In the genomic region with DNA sequence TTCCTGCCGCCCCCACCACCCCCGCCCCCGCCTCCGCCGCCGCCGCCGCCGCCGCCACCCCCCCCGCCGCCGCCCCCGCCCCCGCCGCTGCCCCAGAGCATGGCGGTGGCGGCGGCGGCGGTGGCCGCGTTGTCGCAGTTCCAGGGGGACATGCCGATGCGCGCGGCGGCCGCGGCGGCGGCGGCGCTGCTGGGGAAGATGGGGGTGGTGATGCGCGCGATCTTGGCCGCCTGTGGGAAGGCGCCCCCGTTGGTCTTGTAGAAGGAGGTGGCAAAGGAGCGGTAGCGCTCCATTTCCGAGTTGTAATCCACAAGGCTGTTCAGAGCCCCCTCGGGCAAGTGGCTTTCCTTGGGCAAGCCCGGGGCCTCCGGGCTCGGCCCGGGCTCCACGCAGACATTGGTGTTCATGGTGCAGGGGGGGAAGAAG, we compare ENCODE assay signal across 8 cellular contexts. TPM values are rescaled to one million over a fixed set of nuclear protein-coding genes. Genes with fewer than 3 reads are reported as not detected.
A peak's percentile ranks its signal among the peaks of the same experiment; 100 is the strongest.
DNase-seq lines count a peak whose midpoint lies in the region; ATAC-seq and TF ChIP-seq lines count a peak whose summit lies in the region.

No MANE protein-coding gene starts in this region.

- H3K9me3 ChIP-seq in ascending aorta (no peaks in the 10 kb centered on the region), iPS DF 6.9 (ENCODE audit: control insufficient read depth, insufficient read depth, low read length) (no peaks in the 10 kb centered on the region), gastrocnemius medialis (no peaks in the 10 kb centered on the region)

- ATAC-seq in GM18520 (IDR thresholded peaks at IDR 0.05; ENCODE audit: unreplicated experiment) (peak; percentile 18), HG02970 (IDR thresholded peaks at IDR 0.05; ENCODE audit: low FRiP score, unreplicated experiment) (peak; percentile 42), gastrocnemius medialis (peak; percentile 11 to 18)

- TF ChIP-seq POLR2A in gastrocnemius medialis (IDR thresholded peaks at IDR 0.05), result no peak

- in situ Hi-C loops in gastrocnemius medialis (cut with MboI; ENCODE audit: low sequenced_read_pairs in 4 of 4), result no loop called here

- intact Hi-C loops in ascending aorta (cut with DNase I), result loop anchor here (10.0 kb wide), 1 partner anchor 983 kb away; a partner anchor contains a TSS
- intact Hi-C loops in gastrocnemius medialis (cut with DNase I; ENCODE audit: low total_unique reads), result loop anchor here (5.0 kb wide), 1 partner anchor 981 kb away; a partner anchor contains a TSS

- no CpG with 5 or more reads among the region's 50 CpGs for WGBS in iPS DF 6.9 (ENCODE audit: insufficient coverage, insufficient read length)

- H3K27ac ChIP-seq in ascending aorta, result peak overlapping the region; percentile 63 to 70
- no peak overlapping the region for H3K27ac ChIP-seq in iPS DF 6.9 (ENCODE audit: low read length)
- peak overlapping the region; percentile 29 to 57 (median 52) for H3K27ac ChIP-seq in gastrocnemius medialis

- DNase-seq in AG09309 (ENCODE audit: low read depth) (no peak), ascending aorta (ENCODE audit: low spot score in 2 of 2) (peak in 1 of 2 donors; percentile 68), iPS DF 6.9 (ENCODE audit: low read depth, low spot score) (no peak), gastrocnemius medialis (peak in 1 of 2 donors; percentile 12), NCI-H1694 (lab: John Stamatoyannopoulos, UW) (no peak)

- H3K27me3 ChIP-seq in ascending aorta, result no peaks in the 10 kb centered on the region
- H3K27me3 ChIP-seq in iPS DF 6.9 (ENCODE audit: control insufficient read depth, insufficient read depth, low read length), result no peaks in the 10 kb centered on the region
- H3K27me3 ChIP-seq in gastrocnemius medialis, result peaks cover 7 to 31% (median 17%) of the 10 kb centered on the region in 3 donors

- no peak for TF ChIP-seq CTCF in AG09309 (IDR thresholded peaks at IDR 0.05; ENCODE audit: control insufficient read depth, insufficient read depth, low read depth, low read length, missing control alignments)
- no peak for TF ChIP-seq CTCF in ascending aorta (IDR thresholded peaks at IDR 0.05)
- TF ChIP-seq CTCF in gastrocnemius medialis (IDR thresholded peaks at IDR 0.05 in 4 of 5, conservative IDR thresholded peaks at IDR 0.05 in 1 of 5), result no peak

- H3K36me3 ChIP-seq in ascending aorta, result no peaks in the 10 kb centered on the region
- H3K36me3 ChIP-seq in iPS DF 6.9 (ENCODE audit: control insufficient read depth, insufficient read depth, low read length), result no peaks in the 10 kb centered on the region
- H3K36me3 ChIP-seq in gastrocnemius medialis, result no peaks in the 10 kb centered on the region

- H3K4me1 ChIP-seq in ascending aorta (no peaks in the 10 kb centered on the region), iPS DF 6.9 (ENCODE audit: control insufficient read depth, insufficient read depth, low read length) (peaks cover 2% of the 10 kb centered on the region; the same call in 1 of the 2 replicates), gastrocnemius medialis (peaks cover 11 to 18% of the 10 kb centered on the region in 2 donors)

- H3K4me3 ChIP-seq in AG09309 (ENCODE audit: control insufficient read depth, low read depth, low read length), result peak overlapping the region; percentile 49
- peak overlapping the region; percentile 58 to 72 for H3K4me3 ChIP-seq in ascending aorta
- H3K4me3 ChIP-seq in iPS DF 6.9 (ENCODE audit: low read length), result peak overlapping the region; percentile 98; the same call in 1 of the 2 replicates
- H3K4me3 ChIP-seq in gastrocnemius medialis, result peak overlapping the region; percentile 62 to 68 (median 64)

TF ChIP-seq in PFSK-1, 5 proteins besides CTCF, POLR2A, EP300 and RAD21:
- TF ChIP-seq FOXP2 (optimal IDR thresholded peaks at IDR 0.05; ENCODE audit: borderline replicate concordance, extremely low read depth, extremely low read length, insufficient read depth) (no peak), TAF1 (IDR thresholded peaks at IDR 0.05; ENCODE audit: borderline replicate concordance, insufficient read depth, low read length) (peak; percentile 9; the same call in 1 of the 2 replicates)
- TF ChIP-seq, protein P1, sequence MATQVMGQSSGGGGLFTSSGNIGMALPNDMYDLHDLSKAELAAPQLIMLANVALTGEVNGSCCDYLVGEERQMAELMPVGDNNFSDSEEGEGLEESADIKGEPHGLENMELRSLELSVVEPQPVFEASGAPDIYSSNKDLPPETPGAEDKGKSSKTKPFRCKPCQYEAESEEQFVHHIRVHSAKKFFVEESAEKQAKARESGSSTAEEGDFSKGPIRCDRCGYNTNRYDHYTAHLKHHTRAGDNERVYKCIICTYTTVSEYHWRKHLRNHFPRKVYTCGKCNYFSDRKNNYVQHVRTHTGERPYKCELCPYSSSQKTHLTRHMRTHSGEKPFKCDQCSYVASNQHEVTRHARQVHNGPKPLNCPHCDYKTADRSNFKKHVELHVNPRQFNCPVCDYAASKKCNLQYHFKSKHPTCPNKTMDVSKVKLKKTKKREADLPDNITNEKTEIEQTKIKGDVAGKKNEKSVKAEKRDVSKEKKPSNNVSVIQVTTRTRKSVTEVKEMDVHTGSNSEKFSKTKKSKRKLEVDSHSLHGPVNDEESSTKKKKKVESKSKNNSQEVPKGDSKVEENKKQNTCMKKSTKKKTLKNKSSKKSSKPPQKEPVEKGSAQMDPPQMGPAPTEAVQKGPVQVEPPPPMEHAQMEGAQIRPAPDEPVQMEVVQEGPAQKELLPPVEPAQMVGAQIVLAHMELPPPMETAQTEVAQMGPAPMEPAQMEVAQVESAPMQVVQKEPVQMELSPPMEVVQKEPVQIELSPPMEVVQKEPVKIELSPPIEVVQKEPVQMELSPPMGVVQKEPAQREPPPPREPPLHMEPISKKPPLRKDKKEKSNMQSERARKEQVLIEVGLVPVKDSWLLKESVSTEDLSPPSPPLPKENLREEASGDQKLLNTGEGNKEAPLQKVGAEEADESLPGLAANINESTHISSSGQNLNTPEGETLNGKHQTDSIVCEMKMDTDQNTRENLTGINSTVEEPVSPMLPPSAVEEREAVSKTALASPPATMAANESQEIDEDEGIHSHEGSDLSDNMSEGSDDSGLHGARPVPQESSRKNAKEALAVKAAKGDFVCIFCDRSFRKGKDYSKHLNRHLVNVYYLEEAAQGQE (IDR thresholded peaks at IDR 0.05; ENCODE audit: insufficient read depth in 1 of 2, low read depth in 2 of 2, low read length in 2 of 2), result no peak

RNA-seq across cellular contexts. Expression of a gene that starts 3.3 kb away (rescaled TPM):
- 4.5 TPM for polyA plus RNA-seq in PFSK-1 (2012; ENCODE audit: insufficient read length, low read depth)
- total RNA-seq in ascending aorta, result not detected
- under 1 TPM in 3 of 4 donors, not detected in 1; 0.17 to 0.36 (median 0.24) TPM for total RNA-seq in gastrocnemius medialis
